In the genomic region with DNA sequence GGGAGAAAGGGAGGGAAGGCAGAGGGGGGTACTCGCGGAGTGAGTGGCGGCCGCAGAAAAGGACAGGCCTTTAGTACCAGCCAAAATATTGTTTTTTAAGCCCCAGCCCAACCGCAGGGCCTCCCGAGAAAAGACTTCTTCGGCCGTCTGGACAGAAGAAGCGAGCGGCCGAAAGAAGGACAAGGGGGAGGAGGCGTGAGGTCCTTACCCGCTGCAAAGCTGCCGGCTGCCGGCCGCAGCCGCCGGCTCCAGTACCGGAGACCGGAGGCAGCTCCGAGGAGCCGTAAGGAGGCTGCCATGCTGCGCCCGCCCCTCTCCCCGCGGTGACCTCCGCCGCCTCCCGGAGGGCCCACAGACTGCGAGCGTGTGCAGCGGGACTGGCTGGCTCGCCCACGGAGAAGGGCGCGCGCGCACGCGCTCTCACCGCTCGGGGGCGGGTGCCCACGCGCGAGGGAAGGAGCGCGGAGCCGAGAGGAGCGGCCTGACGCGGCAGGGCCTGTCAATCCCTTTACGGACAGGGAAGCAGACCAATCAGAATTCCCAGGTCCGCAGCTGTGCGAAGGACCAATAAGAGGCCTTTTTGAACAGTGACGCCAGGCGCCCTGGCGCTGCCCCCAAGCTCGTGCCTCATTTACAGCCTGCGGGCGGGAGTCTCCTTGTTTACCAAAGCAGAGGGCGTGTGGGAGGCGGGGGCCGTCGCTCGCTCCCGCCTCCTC, we compare ENCODE assay signal across 8 cellular contexts. TPM values are rescaled to one million over a fixed set of nuclear protein-coding genes. Genes with fewer than 3 reads are reported as not detected.
DNase-seq lines count a peak whose midpoint lies in the region; ATAC-seq, FAIRE-seq and TF ChIP-seq lines count a peak whose summit lies in the region.

A gene (minus strand): TSS at position 394 of the 716 bp plus-strand sequence. CDS start 95 bp downstream, at position 299.

- H4K20me1 ChIP-seq in keratinocyte (ENCODE audit: control insufficient read depth, extremely low read depth, insufficient read depth, low read length), result no peaks in the 10 kb centered on the region

- dilution Hi-C loops in keratinocyte (cut with MboI; ENCODE audit: extremely low pct_ligation_motif_present, low sequenced_read_pairs), result no loop called here

- H3K4me1 Mint-ChIP-seq in chondrocyte (ENCODE audit: low read depth), result peaks cover 11% of the 10 kb centered on the region

- no peaks in the 10 kb centered on the region for H3K9me3 ChIP-seq in keratinocyte (ENCODE audit: control insufficient read depth, low read depth, low read length)

- peak within 1 kb of the TSS; percentile 89 for H3K27ac ChIP-seq in keratinocyte (ENCODE audit: control insufficient read depth, insufficient read depth, low read length)

- no peaks in the 10 kb centered on the region for H3K27me3 ChIP-seq in keratinocyte (ENCODE audit: control insufficient read depth, extremely low read depth, insufficient read depth, low read length)

- peak within 1 kb of the TSS; percentile 83 for H3K4me3 Mint-ChIP-seq in chondrocyte (ENCODE audit: unreplicated experiment)

- no peaks in the 10 kb centered on the region for H3K36me3 Mint-ChIP-seq in chondrocyte (ENCODE audit: low read depth)

- H3K4me2 ChIP-seq in keratinocyte (ENCODE audit: control insufficient read depth, extremely low read depth, insufficient read depth, low read depth, low read length), result peak within 1 kb of the TSS; percentile 99

- peaks cover 5% of the 10 kb centered on the region for H3K4me1 ChIP-seq in keratinocyte (ENCODE audit: control insufficient read depth, extremely low read depth, insufficient read depth, low read length)

- peak; percentile 72 for FAIRE-seq in keratinocyte (lab: Jason Lieb, UNC)

- H3K9me3 Mint-ChIP-seq in chondrocyte (ENCODE audit: low read depth), result no peaks in the 10 kb centered on the region

- TF ChIP-seq POLR2A in GM19193 (IDR thresholded peaks at IDR 0.05; ENCODE audit: extremely low read depth, insufficient read depth, insufficient read length), result peak; percentile 75

- DNase-seq in Ammon's horn (ENCODE audit: low spot score), result peak; percentile 98
- peak; percentile 98 for DNase-seq in NCI-H510A treated with DMSO at 0.1 percent for 48 hours (lab: John Stamatoyannopoulos, UW)
- peak; percentile 84 to 89 for DNase-seq in activated CD4-positive, alpha-beta T cell treated with anti-CD3 and anti-CD28 coated beads for 24 hours (ENCODE audit: low read depth in 2 of 2)
- peak; percentile 99 for DNase-seq in chondrocyte (ENCODE audit: low spot score)
- peak; percentile 92 for DNase-seq in keratinocyte (ENCODE audit: low read depth, low spot score)
- DNase-seq in stimulated activated CD4-positive, alpha-beta T cell treated with anti-CD3 and anti-CD28 coated beads, Interleukin-15, amount 100 ng/mL, for 1 hour (ENCODE audit: low read depth in 1 of 2, low spot score in 1 of 2), result peak; percentile 88 to 90

- peak within 1 kb of the TSS; percentile 78 for H2AFZ ChIP-seq in keratinocyte (ENCODE audit: control insufficient read depth, low read length)

- H3K79me2 ChIP-seq in keratinocyte (ENCODE audit: control insufficient read depth, insufficient read depth, low read length), result peaks cover 7% of the 10 kb centered on the region

- TF ChIP-seq CTCF in chondrocyte (IDR thresholded peaks at IDR 0.05) (peak; percentile 60), keratinocyte (optimal IDR thresholded peaks at IDR 0.05 in 1 of 3, IDR thresholded peaks at IDR 0.05 in 1 of 3, conservative IDR thresholded peaks at IDR 0.05 in 1 of 3; ENCODE audit: extremely low read depth in 1 of 3, insufficient read depth in 2 of 3, low read length in 3 of 3) (no peak)

- H3K9ac ChIP-seq in keratinocyte (ENCODE audit: control insufficient read depth, extremely low read depth, insufficient read depth, low read length), result peak within 1 kb of the TSS; percentile 92

- H3K27ac Mint-ChIP-seq in chondrocyte (ENCODE audit: unreplicated experiment), result peak within 1 kb of the TSS; percentile 95

- H3K27me3 Mint-ChIP-seq in chondrocyte (ENCODE audit: low read depth), result no peaks in the 10 kb centered on the region

- H3K36me3 ChIP-seq in keratinocyte (ENCODE audit: control insufficient read depth in 2 of 2, extremely low read depth in 1 of 2, insufficient read depth in 2 of 2, low read length in 2 of 2), result no peaks in the 10 kb centered on the region

- no peaks in the 10 kb centered on the region for H3K9me1 ChIP-seq in keratinocyte (ENCODE audit: control insufficient read depth, extremely low read depth, insufficient read depth, low read length)

- peak within 1 kb of the TSS; percentile 82 to 95 (median 87) for H3K4me3 ChIP-seq in keratinocyte (ENCODE audit: control insufficient read depth in 2 of 3, extremely low read depth in 1 of 3, insufficient read depth in 2 of 3, low read depth in 1 of 3, low read length in 3 of 3)

- peak; percentile 100 for ATAC-seq in HG03439 (IDR thresholded peaks at IDR 0.05; ENCODE audit: unreplicated experiment)

RNA-seq across cellular contexts. Expression of the gene that starts here (rescaled TPM):
- total RNA-seq in chondrocyte, result 18.9 to 24.4 TPM (median 20.6 TPM) in 3 replicates
- polyA plus RNA-seq in keratinocyte, result 29.5 to 42.6 TPM (median 40.3 TPM) in 3 replicates
- 19.7 TPM for polyA plus RNA-seq in keratinocyte (2011; ENCODE audit: low read depth)
- polyA plus RNA-seq in keratinocyte (2011; cell fraction: cytosol; rRNA removed), result 33.4 and 54.3 TPM in 2 replicates
- 26.8 and 26.9 TPM in 2 replicates for polyA plus RNA-seq in keratinocyte (2011; cell fraction: nucleus; rRNA removed)
- polyA plus RNA-seq in keratinocyte (2012; ENCODE audit: low replicate concordance), result 16.7 and 22.9 TPM in 2 replicates
- 7.4 to 20.5 TPM (median 13.1 TPM) in 3 replicates for polyA minus RNA-seq in keratinocyte
- 11.9 TPM for polyA minus RNA-seq in keratinocyte (2011; cell fraction: cytosol; rRNA and poly(A)+ RNA removed)
- polyA minus RNA-seq in keratinocyte (2011; cell fraction: nucleus; rRNA and poly(A)+ RNA removed), result 3.5 and 11.3 TPM in 2 replicates

Comparison
In these comparisons a context has a peak if more than half of its experiments do, and no peak if none do; other contexts are left out.
1. Peak in every context shown above with its lines: DNase-seq, ATAC-seq, H3K4me3 ChIP-seq and H3K27ac ChIP-seq.